22 cellular contexts compared by ENCODE assay signal in the genomic region with DNA sequence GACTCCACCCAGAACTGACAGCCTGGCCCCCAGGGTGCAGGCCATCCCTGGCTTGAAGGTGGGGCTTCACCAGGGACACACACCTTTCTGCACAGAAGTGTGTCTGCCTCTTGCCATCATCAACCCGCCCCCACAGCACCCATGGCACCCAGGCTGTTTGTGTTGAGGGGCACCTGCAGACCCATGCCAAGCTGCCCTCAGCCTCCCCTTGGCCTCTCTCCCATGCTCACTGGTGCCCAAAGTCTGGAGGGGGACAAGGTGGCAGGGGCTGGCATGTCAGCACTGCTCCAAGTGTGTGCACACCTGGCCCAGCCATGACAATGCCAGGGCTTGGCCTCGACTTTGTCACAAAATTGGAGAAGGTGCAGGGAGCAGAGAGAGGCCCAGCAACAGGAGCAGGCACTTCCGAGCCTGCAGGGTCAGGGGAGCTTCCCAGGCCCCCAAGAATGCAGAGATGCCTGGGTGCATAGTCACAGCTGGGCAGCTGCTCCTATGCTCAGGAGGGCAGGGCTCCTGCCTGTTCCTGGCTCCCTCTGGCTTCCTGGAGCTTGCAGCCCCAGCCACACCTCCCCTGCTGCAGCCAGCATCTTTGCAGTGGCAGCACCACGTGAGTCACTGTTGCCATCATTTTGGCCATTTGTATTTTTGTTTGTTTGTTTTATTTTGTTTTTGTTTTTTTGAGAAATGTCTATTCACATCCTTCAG.
A peak's percentile ranks its signal among the peaks of the same experiment; 100 is the strongest.
DNase-seq lines count a peak whose midpoint lies in the region; ATAC-seq, FAIRE-seq and TF ChIP-seq lines count a peak whose summit lies in the region.
"Had no signal": no experiment of that assay in that cellular context is flagged by ENCODE, and none has a peak within 500 bp of the region (broad histone marks: within the 10 kb centered on the region; RNA-seq: fewer than 3 reads in every experiment).

No MANE protein-coding gene starts in this region.

- no peaks in the 10 kb centered on the region for H3K9me3 Mint-ChIP-seq in type B pancreatic cell
- H3K9me3 Mint-ChIP-seq: activated naive CD4-positive, alpha-beta T cell treated with anti-CD3 and anti-CD28 coated beads, Interleukin-2, amount 10 ng/mL, durations not matched to agents 7 days and 5 days; activated T-cell treated with anti-CD3 and anti-CD28 coated beads, Interleukin-2, amount 50 U/mL, for 4 hours; immature natural killer cell; T-helper 1 cell treated with Interleukin-12 subunit alpha and Interleukin-12 subunit beta and Interleukin-4 antibody, amounts not matched to agents 30 μg/mL and 1 μg/mL, for 36 hours had no signal

- H3K27ac ChIP-seq in kidney (ENCODE audit: low read depth in 2 of 2, low read length in 2 of 2) (no peak overlapping the region), adrenal gland (no peak overlapping the region)
- H3K27ac ChIP-seq: BLaER1 treated with 17β-estradiol and CSF1 and Interleukin-3, amounts not matched to agents 10 nM and 100 nM; heart right ventricle; lower lobe of right lung; parathyroid adenoma had no signal

- H3K27me3 Mint-ChIP-seq in type B pancreatic cell, result peaks cover 8% of the 10 kb centered on the region
- H3K27me3 Mint-ChIP-seq: activated naive CD4-positive, alpha-beta T cell treated with anti-CD3 and anti-CD28 coated beads, Interleukin-2, amount 10 ng/mL, durations not matched to agents 7 days and 5 days; naive B cell had no signal

- peak; percentile 2 for DNase-seq in NCI-H146 (lab: John Stamatoyannopoulos, UW)
- DNase-seq in NCI-H146 treated with DMSO at 0.1 percent for 48 hours (lab: John Stamatoyannopoulos, UW; ENCODE audit: unreplicated experiment), result no peak
- peak; percentile 6 for DNase-seq in RPMI7951 (ENCODE audit: low read depth)
- peak; percentile 49 for DNase-seq in kidney
- no peak for DNase-seq in stimulated activated naive CD8-positive, alpha-beta T cell treated with anti-CD3 and anti-CD28 coated beads, Interleukin-15, Interleukin-2, amounts not matched to agents 100 U/mL and 50 U/mL, for 24 hours
- no peak for DNase-seq in foreskin melanocyte
- DNase-seq in adrenal gland, result no peak
- DNase-seq in type B pancreatic cell (ENCODE audit: extremely low spot score, unreplicated experiment), result no peak
- DNase-seq: activated naive CD4-positive, alpha-beta T cell treated with anti-CD3 and anti-CD28 coated beads, Interleukin-2, amount 10 ng/mL, durations not matched to agents 7 days and 5 days; activated T-cell treated with anti-CD3 and anti-CD28 coated beads, Interleukin-2, amount 50 U/mL, for 4 hours; heart right ventricle; immature natural killer cell; lower lobe of right lung; naive B cell; NCI-H1436 treated with DMSO at 0.1 percent for 48 hours had no signal

- no peaks in the 10 kb centered on the region for H3K36me3 Mint-ChIP-seq in type B pancreatic cell
- H3K36me3 Mint-ChIP-seq: activated naive CD4-positive, alpha-beta T cell treated with anti-CD3 and anti-CD28 coated beads, Interleukin-2, amount 10 ng/mL, durations not matched to agents 7 days and 5 days; immature natural killer cell; naive B cell had no signal

- no peak overlapping the region for H3K27ac Mint-ChIP-seq in type B pancreatic cell
- H3K27ac Mint-ChIP-seq: activated naive CD4-positive, alpha-beta T cell treated with anti-CD3 and anti-CD28 coated beads, Interleukin-2, amount 10 ng/mL, durations not matched to agents 7 days and 5 days; immature natural killer cell; naive B cell; T-helper 1 cell treated with Interleukin-12 subunit alpha and Interleukin-12 subunit beta and Interleukin-4 antibody, amounts not matched to agents 30 μg/mL and 1 μg/mL, for 36 hours had no signal

- 68 to 83% (median 79%) methylated on average over 1 to 4 of the region's 4 CpGs for WGBS in adrenal gland, 4 donors

- no peaks in the 10 kb centered on the region for H3K36me3 ChIP-seq in kidney (ENCODE audit: control insufficient read depth in 1 of 2, insufficient read depth in 2 of 2, low read length in 2 of 2)
- no peaks in the 10 kb centered on the region for H3K36me3 ChIP-seq in adrenal gland (replicated peaks in 1 of 2)
- H3K36me3 ChIP-seq: BLaER1 treated with 17β-estradiol and CSF1 and Interleukin-3, amounts not matched to agents 10 nM and 100 nM; HAP-1; heart right ventricle; lower lobe of right lung had no signal

- TF ChIP-seq CTCF in kidney (IDR thresholded peaks at IDR 0.05; ENCODE audit: borderline replicate concordance, extremely low read depth, insufficient read depth), result no peak
- TF ChIP-seq CTCF in adrenal gland (IDR thresholded peaks at IDR 0.05), result no peak
- TF ChIP-seq CTCF in type B pancreatic cell (conservative IDR thresholded peaks at IDR 0.05), result no peak

- H3K9ac ChIP-seq in kidney (ENCODE audit: low read length in 2 of 2), result no peak overlapping the region
- H3K9ac ChIP-seq: BLaER1 treated with 17β-estradiol and CSF1 and Interleukin-3, amounts not matched to agents 10 nM and 100 nM; parathyroid adenoma had no signal

- no peak overlapping the region for H3K4me3 Mint-ChIP-seq in type B pancreatic cell
- H3K4me3 Mint-ChIP-seq: activated naive CD4-positive, alpha-beta T cell treated with anti-CD3 and anti-CD28 coated beads, Interleukin-2, amount 10 ng/mL, durations not matched to agents 7 days and 5 days; activated T-cell treated with anti-CD3 and anti-CD28 coated beads, Interleukin-2, amount 50 U/mL, for 4 hours; immature natural killer cell; naive B cell; T-helper 1 cell treated with Interleukin-12 subunit alpha and Interleukin-12 subunit beta and Interleukin-4 antibody, amounts not matched to agents 30 μg/mL and 1 μg/mL, for 36 hours had no signal

- intact Hi-C loops in kidney (cut with DNase I) (no loop called here), adrenal gland (cut with DNase I) (no loop called here)

- H3K27me3 ChIP-seq in adrenal gland, result no peaks in the 10 kb centered on the region
- H3K27me3 ChIP-seq: BLaER1 treated with 17β-estradiol and CSF1 and Interleukin-3, amounts not matched to agents 10 nM and 100 nM had no signal

- peak; percentile 32 for ATAC-seq in stimulated activated naive CD8-positive, alpha-beta T cell treated with anti-CD3 and anti-CD28 coated beads, Interleukin-15, Interleukin-2, amounts not matched to agents 100 U/mL and 50 U/mL, for 24 hours
- ATAC-seq: activated T-cell treated with anti-CD3 and anti-CD28 coated beads, Interleukin-2, amount 50 U/mL, for 4 hours; GM12878; heart right ventricle; Right ventricle myocardium inferior had no signal

- FAIRE-seq in kidney (lab: Jason Lieb, UNC), result no peak
- FAIRE-seq: astrocyte, GM12878 had no signal

- H3K4me1 Mint-ChIP-seq in type B pancreatic cell (ENCODE audit: unreplicated experiment), result peaks cover 8% of the 10 kb centered on the region
- H3K4me1 Mint-ChIP-seq: activated naive CD4-positive, alpha-beta T cell treated with anti-CD3 and anti-CD28 coated beads, Interleukin-2, amount 10 ng/mL, durations not matched to agents 7 days and 5 days; immature natural killer cell; naive B cell had no signal

- H3K4me3 ChIP-seq in kidney (ENCODE audit: low read length in 2 of 2), result no peak overlapping the region
- no peak overlapping the region for H3K4me3 ChIP-seq in adrenal gland
- H3K4me3 ChIP-seq: BLaER1 treated with 17β-estradiol and CSF1 and Interleukin-3, amounts not matched to agents 10 nM and 100 nM; GM12878; HAP-1; heart right ventricle; lower lobe of right lung had no signal

- H3K9me3 ChIP-seq in kidney (ENCODE audit: control insufficient read depth in 1 of 2, low read length in 2 of 2) (no peaks in the 10 kb centered on the region), adrenal gland (replicated peaks in 1 of 3) (no peaks in the 10 kb centered on the region)
- H3K9me3 ChIP-seq: BLaER1 treated with 17β-estradiol and CSF1 and Interleukin-3, amounts not matched to agents 10 nM and 100 nM; HAP-1; lower lobe of right lung had no signal

- H3K4me1 ChIP-seq in kidney (ENCODE audit: control insufficient read depth in 1 of 2, insufficient read depth in 1 of 2, low read depth in 1 of 2, low read length in 2 of 2) (no peaks in the 10 kb centered on the region), adrenal gland (replicated peaks in 1 of 2) (no peaks in the 10 kb centered on the region)
- H3K4me1 ChIP-seq: HAP-1, heart right ventricle, lower lobe of right lung, parathyroid adenoma had no signal

- TF ChIP-seq POLR2A in adrenal gland (IDR thresholded peaks at IDR 0.05), result no peak

Comparison
In these comparisons a context has a peak if more than half of its experiments do, and no peak if none do; other contexts are left out.
1. DNase-seq: peak in NCI-H146 (single experiment), RPMI7951 (single experiment) and kidney (single experiment); none in NCI-H146 treated with DMSO at 0.1 percent for 48 hours (single experiment), stimulated activated naive CD8-positive, alpha-beta T cell treated with anti-CD3 and anti-CD28 coated beads, Interleukin-15, Interleukin-2, amounts not matched to agents 100 U/mL and 50 U/mL, for 24 hours (single experiment), foreskin melanocyte (single experiment), adrenal gland (0 of 7) and type B pancreatic cell (single experiment).